In genomic region chr7:95396136-95397032, GRCh38 we compare ENCODE assay signal across 8 cellular contexts. TPM values are rescaled to one million over a fixed set of nuclear protein-coding genes. Genes with fewer than 3 reads are reported as not detected.
DNase-seq lines count a peak whose midpoint lies in the region; ATAC-seq and TF ChIP-seq lines count a peak whose summit lies in the region.

Gene PON3 (minus strand): TSS chr7:95396375. CDS start chr7:95396350, 25 bp downstream.

- DNase-seq in LoVo (ENCODE audit: low spot score) (peak; percentile 80), mammary epithelial cell (no peak), lung (ENCODE audit: low spot score) (peak; percentile 50), uterus (peak in 1 of 2 donors; percentile 18), T-helper 9 cell (no peak)

- no peak within 1 kb of the TSS for H3K27ac ChIP-seq in mammary epithelial cell (ENCODE audit: insufficient read depth, low read depth, low read length)
- peak within 1 kb of the TSS in 1 of 2 donors; percentile 78 for H3K27ac ChIP-seq in lung (ENCODE audit: low read depth in 1 of 2, low read length in 1 of 2)
- peak within 1 kb of the TSS in 1 of 2 donors; percentile 16 for H3K27ac ChIP-seq in uterus

- ATAC-seq in lung (ENCODE audit: insufficient read depth, low FRiP score) (peak; percentile 86), HG02623 (IDR thresholded peaks at IDR 0.05; ENCODE audit: unreplicated experiment) (no peak), HG03039 (IDR thresholded peaks at IDR 0.05; ENCODE audit: unreplicated experiment) (no peak)

- TF ChIP-seq POLR2A in uterus (IDR thresholded peaks at IDR 0.05) = no peak

- H3K36me3 ChIP-seq in mammary epithelial cell (ENCODE audit: insufficient read depth, low read length) (no peaks in the 10 kb centered on the region), lung (ENCODE audit: control insufficient read depth in 2 of 2, insufficient read depth in 2 of 2, low read length in 2 of 2) (no peaks in the 10 kb centered on the region), uterus (no peaks in the 10 kb centered on the region)

- in situ Hi-C loops in mammary epithelial cell (cut with MboI; ENCODE audit: low sequenced_read_pairs in 2 of 2) = no loop called here

- H3K9ac ChIP-seq in mammary epithelial cell (ENCODE audit: insufficient read depth, low read length) = peak within 1 kb of the TSS; percentile 59

- H3K4me3 ChIP-seq in mammary epithelial cell (replicated peaks in 1 of 3; ENCODE audit: insufficient read depth in 1 of 3, low read depth in 2 of 3, low read length in 3 of 3) = peak within 1 kb of the TSS; percentile 49 to 62 (median 58)
- H3K4me3 ChIP-seq in lung = peak within 1 kb of the TSS; percentile 54
- peak within 1 kb of the TSS; percentile 20 to 50 for H3K4me3 ChIP-seq in uterus

- H3K9me3 ChIP-seq in mammary epithelial cell (replicated peaks; ENCODE audit: insufficient read depth, low read length) (no peaks in the 10 kb centered on the region), lung (ENCODE audit: control insufficient read depth in 2 of 2, insufficient read depth in 1 of 2, low read length in 1 of 2) (no peaks in the 10 kb centered on the region), uterus (no peaks in the 10 kb centered on the region)

- peak within 1 kb of the TSS; percentile 92 for H3K4me2 ChIP-seq in mammary epithelial cell (ENCODE audit: insufficient read depth, low read depth, low read length)

- peak within 1 kb of the TSS; percentile 99 for H2AFZ ChIP-seq in mammary epithelial cell (ENCODE audit: low read depth, low read length)

- BruUV-seq in mammary epithelial cell (replicated peaks; lab: Mats Ljungman, UMichigan) = no TSS peak

- H3K79me2 ChIP-seq in mammary epithelial cell (ENCODE audit: insufficient read depth, low read length) = no peaks in the 10 kb centered on the region

- CTCF ChIA-PET in mammary epithelial cell (lab: Charles Lee; ENCODE audit: low non-redundant PET) = interaction anchor here (0.6 kb wide), 1 partner anchor 23 kb away, joined by 4 read pairs; no protein-coding TSS in a partner anchor

- H4K20me1 ChIP-seq in mammary epithelial cell (ENCODE audit: insufficient read depth, low read length) = no peaks in the 10 kb centered on the region

- intact Hi-C loops in mammary epithelial cell (cut with micrococcal nuclease) (no loop called here), uterus (cut with DNase I; ENCODE audit: low total_unique reads) (no loop called here)

- dilution Hi-C loops in mammary epithelial cell (cut with HindIII; ENCODE audit: low sequenced_read_pairs) = no loop called here

- H3K4me1 ChIP-seq in mammary epithelial cell (ENCODE audit: insufficient read depth, low read length) (peaks cover 7% of the 10 kb centered on the region), lung (ENCODE audit: control insufficient read depth in 2 of 2, insufficient read depth in 2 of 2, low read length in 2 of 2) (peaks cover 0 to 6% of the 10 kb centered on the region in 2 donors), uterus (no peaks in the 10 kb centered on the region)

- peak; percentile 70 for TF ChIP-seq CTCF in GM12874 (IDR thresholded peaks at IDR 0.05; ENCODE audit: insufficient read depth, low read depth, low read length)
- peak; percentile 31 to 50 for TF ChIP-seq CTCF in mammary epithelial cell (conservative IDR thresholded peaks at IDR 0.05 in 1 of 2, IDR thresholded peaks at IDR 0.05 in 1 of 2; ENCODE audit: extremely low read depth in 1 of 2, insufficient read depth in 1 of 2, low read depth in 1 of 2, low read length in 2 of 2)
- TF ChIP-seq CTCF in lung (IDR thresholded peaks at IDR 0.05; ENCODE audit: control extremely low read depth, extremely low read depth) = no peak
- no peak for TF ChIP-seq CTCF in uterus (IDR thresholded peaks at IDR 0.05)

- no peaks in the 10 kb centered on the region for H3K27me3 ChIP-seq in mammary epithelial cell (ENCODE audit: insufficient read depth, low read length)
- H3K27me3 ChIP-seq in lung (ENCODE audit: control insufficient read depth, insufficient read depth) = no peaks in the 10 kb centered on the region
- no peaks in the 10 kb centered on the region for H3K27me3 ChIP-seq in uterus

- WGBS in mammary epithelial cell (ENCODE audit: low coverage, missing lambda C conversion rate) = under 1% methylated on average over 24 of the region's 68 CpGs
- WGBS in lung, 2 donors = 6 to 11% methylated on average over 54 to 68 of the region's 68 CpGs

RNA-seq across cellular contexts. Expression of gene PON3, which starts in this region (rescaled TPM):
- total RNA-seq in mammary epithelial cell (under 1 TPM in 1 of 2 donors, not detected in 1; 0.50 TPM), lung (10 to 100 TPM; 19.6 to 25.5 TPM), uterus (10 to 100 TPM in 2 of 4 donors, not detected in 2; 10.1 to 10.6 TPM)
- polyA plus RNA-seq in mammary epithelial cell (0.69 TPM), lung (10 to 100 TPM; 13.2 to 28.0 TPM)
- not detected for polyA minus RNA-seq in mammary epithelial cell

Comparison
In these comparisons a context has a peak if more than half of its experiments do, and no peak if none do; other contexts are left out.
1. CTCF ChIP-seq: peak in GM12874 (single experiment) and mammary epithelial cell (2 of 2); none in lung (single experiment) and uterus (0 of 4).
2. DNase-seq: peak in LoVo (single experiment) and lung (single experiment); none in mammary epithelial cell (single experiment) and T-helper 9 cell (single experiment).
3. Peak in every context shown above with its lines, with median percentiles within 50 percentile points of each other: H3K4me3 ChIP-seq.